17 cellular contexts compared by ENCODE assay signal in genomic region chr6:132114201-132114860, GRCh38.
A peak's percentile ranks its signal among the peaks of the same experiment; 100 is the strongest.
DNase-seq lines count a peak whose midpoint lies in the region; ATAC-seq and TF ChIP-seq lines count a peak whose summit lies in the region.
"Had no signal": no experiment of that assay in that cellular context is flagged by ENCODE, and none has a peak within 500 bp of the region (broad histone marks: within the 10 kb centered on the region; RNA-seq: fewer than 3 reads in every experiment).

No MANE protein-coding gene starts in this region.

- DNase-seq in AG04450 (ENCODE audit: low read depth, low spot score) (no peak), MG63 (peak; percentile 48), astrocyte of the hippocampus (ENCODE audit: low read depth, low spot score) (peak; percentile 92), osteoblast (ENCODE audit: insufficient read length, low spot score, missing footprints) (peak; percentile 22), NCI-H1417 (lab: John Stamatoyannopoulos, UW) (no peak), left lung (no peak), AG08396 (ENCODE audit: low spot score) (no peak)
- DNase-seq: BE2C; CD4-positive, alpha-beta memory T cell; DMS79; GDM1; NCI-H1417 treated with DMSO at 0.1 percent for 48 hours; NCI-H2029; NCI-H524; SIG-M5 had no signal

- POLR2A ChIA-PET in AG04450 (lab: Yijun Ruan, JAX): interaction anchor here (1.0 to 1.7 kb wide), 3 partner anchors 8 to 163 kb away, joined by 3 to 10 read pairs (median 8); partner anchors contain the start of gene CCN2

- intact Hi-C loops in left lung (cut with DNase I): no loop called here

- TF ChIP-seq CTCF in AG04450 (IDR thresholded peaks at IDR 0.05; ENCODE audit: low read depth, low read length) (no peak), osteoblast (IDR thresholded peaks at IDR 0.05; ENCODE audit: extremely low read depth, low read depth, low read length) (no peak), left lung (IDR thresholded peaks at IDR 0.05) (no peak)

- peak overlapping the region; percentile 83 for H2AFZ ChIP-seq in osteoblast (ENCODE audit: low read length)

- CTCF ChIA-PET in AG04450 (lab: Charles Lee): interaction anchor here (1.1 to 2.4 kb wide), 4 partner anchors 8 to 191 kb away, joined by 3 to 14 read pairs (median 4); no protein-coding TSS in a partner anchor

- no peaks in the 10 kb centered on the region for H4K20me1 ChIP-seq in osteoblast (ENCODE audit: insufficient read depth, low read length)

- ATAC-seq in left lung (no peak), GM18861 (IDR thresholded peaks at IDR 0.05; ENCODE audit: unreplicated experiment) (no peak)
- ATAC-seq: HepG2 had no signal

- peaks cover 9% of the 10 kb centered on the region; the same call in 1 of the 2 replicates for H3K9me3 ChIP-seq in AG04450 (ENCODE audit: control insufficient read depth, insufficient read depth, low read length)
- peaks cover 5% of the 10 kb centered on the region for H3K9me3 ChIP-seq in MG63
- no peaks in the 10 kb centered on the region for H3K9me3 ChIP-seq in osteoblast (ENCODE audit: low read depth, low read length)
- H3K9me3 ChIP-seq in left lung: peaks cover 0 to 14% of the 10 kb centered on the region in 2 donors
- H3K9me3 ChIP-seq: BE2C had no signal

- H3K27me3 ChIP-seq in AG04450 (ENCODE audit: control insufficient read depth, insufficient read depth, low read length) (no peaks in the 10 kb centered on the region), MG63 (no peaks in the 10 kb centered on the region), osteoblast (ENCODE audit: insufficient read depth, low read length) (no peaks in the 10 kb centered on the region), left lung (no peaks in the 10 kb centered on the region)
- H3K27me3 ChIP-seq: BE2C had no signal

- H3K27ac ChIP-seq in AG04450 (ENCODE audit: low read depth, low read length) (peak overlapping the region; percentile 47), osteoblast (ENCODE audit: low read depth, low read length) (peak overlapping the region; percentile 77), left lung (no peak overlapping the region)

- no peaks in the 10 kb centered on the region for H3K79me2 ChIP-seq in osteoblast (ENCODE audit: insufficient read depth, low read length)

- H3K4me3 ChIP-seq in AG04450 (ENCODE audit: low read depth, low read length): no peak overlapping the region
- H3K4me3 ChIP-seq in MG63: peak overlapping the region; percentile 9
- H3K4me3 ChIP-seq in osteoblast (ENCODE audit: insufficient read depth, low read length): peak overlapping the region; percentile 26
- no peak overlapping the region for H3K4me3 ChIP-seq in left lung

- peaks cover 30% of the 10 kb centered on the region for H3K4me1 ChIP-seq in osteoblast (ENCODE audit: insufficient read depth, low read length)
- no peaks in the 10 kb centered on the region for H3K4me1 ChIP-seq in left lung
- H3K4me1 ChIP-seq: BE2C had no signal

- no peaks in the 10 kb centered on the region for H3K36me3 ChIP-seq in MG63
- no peaks in the 10 kb centered on the region for H3K36me3 ChIP-seq in osteoblast (ENCODE audit: insufficient read depth, low read length)
- H3K36me3 ChIP-seq in left lung: no peaks in the 10 kb centered on the region
- H3K36me3 ChIP-seq: BE2C had no signal

- peak overlapping the region; percentile 73 for H3K4me2 ChIP-seq in osteoblast (ENCODE audit: insufficient read depth, low read length)

Comparison
In these comparisons a context has a peak if more than half of its experiments do, and no peak if none do; other contexts are left out.
1. DNase-seq: peak in MG63 (single experiment), astrocyte of the hippocampus (single experiment) and osteoblast (single experiment); none in AG04450 (single experiment), NCI-H1417 (0 of 3), left lung (0 of 2) and AG08396 (single experiment).
2. H3K27ac ChIP-seq: peak in AG04450 (single experiment) and osteoblast (single experiment); none in left lung (0 of 2).
3. H3K4me3 ChIP-seq: peak in MG63 (single experiment) and osteoblast (single experiment); none in AG04450 (single experiment) and left lung (0 of 2).